Comparison of ENCODE assay signal across 1 cellular context in the genomic region with DNA sequence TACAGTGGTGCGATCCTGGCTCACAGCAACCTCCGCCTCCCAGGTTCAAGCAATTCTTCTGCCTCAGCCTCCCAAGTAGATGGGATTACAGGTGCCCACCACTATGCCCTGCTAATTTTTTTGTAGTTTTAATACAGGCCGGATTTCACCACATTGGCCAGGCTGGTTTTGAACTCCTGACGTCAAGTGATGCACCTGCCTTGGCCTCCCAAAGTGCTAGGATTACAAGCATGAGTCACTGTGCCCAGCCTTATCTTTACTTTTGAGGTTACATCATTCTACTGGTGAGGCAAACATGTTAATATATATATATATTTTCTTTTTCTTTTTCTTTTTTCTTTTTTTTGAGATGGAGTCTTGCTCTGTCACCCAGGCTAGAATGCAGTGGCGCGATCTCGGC.
A peak's percentile ranks its signal among the peaks of the same experiment; 100 is the strongest.
TF ChIP-seq lines count a peak whose summit lies in the region.

No MANE protein-coding gene starts in this region.

TF ChIP-seq in K562, 482 proteins besides CTCF, POLR2A, EP300 and RAD21 (continued from another document):
- TF ChIP-seq, protein P1, sequence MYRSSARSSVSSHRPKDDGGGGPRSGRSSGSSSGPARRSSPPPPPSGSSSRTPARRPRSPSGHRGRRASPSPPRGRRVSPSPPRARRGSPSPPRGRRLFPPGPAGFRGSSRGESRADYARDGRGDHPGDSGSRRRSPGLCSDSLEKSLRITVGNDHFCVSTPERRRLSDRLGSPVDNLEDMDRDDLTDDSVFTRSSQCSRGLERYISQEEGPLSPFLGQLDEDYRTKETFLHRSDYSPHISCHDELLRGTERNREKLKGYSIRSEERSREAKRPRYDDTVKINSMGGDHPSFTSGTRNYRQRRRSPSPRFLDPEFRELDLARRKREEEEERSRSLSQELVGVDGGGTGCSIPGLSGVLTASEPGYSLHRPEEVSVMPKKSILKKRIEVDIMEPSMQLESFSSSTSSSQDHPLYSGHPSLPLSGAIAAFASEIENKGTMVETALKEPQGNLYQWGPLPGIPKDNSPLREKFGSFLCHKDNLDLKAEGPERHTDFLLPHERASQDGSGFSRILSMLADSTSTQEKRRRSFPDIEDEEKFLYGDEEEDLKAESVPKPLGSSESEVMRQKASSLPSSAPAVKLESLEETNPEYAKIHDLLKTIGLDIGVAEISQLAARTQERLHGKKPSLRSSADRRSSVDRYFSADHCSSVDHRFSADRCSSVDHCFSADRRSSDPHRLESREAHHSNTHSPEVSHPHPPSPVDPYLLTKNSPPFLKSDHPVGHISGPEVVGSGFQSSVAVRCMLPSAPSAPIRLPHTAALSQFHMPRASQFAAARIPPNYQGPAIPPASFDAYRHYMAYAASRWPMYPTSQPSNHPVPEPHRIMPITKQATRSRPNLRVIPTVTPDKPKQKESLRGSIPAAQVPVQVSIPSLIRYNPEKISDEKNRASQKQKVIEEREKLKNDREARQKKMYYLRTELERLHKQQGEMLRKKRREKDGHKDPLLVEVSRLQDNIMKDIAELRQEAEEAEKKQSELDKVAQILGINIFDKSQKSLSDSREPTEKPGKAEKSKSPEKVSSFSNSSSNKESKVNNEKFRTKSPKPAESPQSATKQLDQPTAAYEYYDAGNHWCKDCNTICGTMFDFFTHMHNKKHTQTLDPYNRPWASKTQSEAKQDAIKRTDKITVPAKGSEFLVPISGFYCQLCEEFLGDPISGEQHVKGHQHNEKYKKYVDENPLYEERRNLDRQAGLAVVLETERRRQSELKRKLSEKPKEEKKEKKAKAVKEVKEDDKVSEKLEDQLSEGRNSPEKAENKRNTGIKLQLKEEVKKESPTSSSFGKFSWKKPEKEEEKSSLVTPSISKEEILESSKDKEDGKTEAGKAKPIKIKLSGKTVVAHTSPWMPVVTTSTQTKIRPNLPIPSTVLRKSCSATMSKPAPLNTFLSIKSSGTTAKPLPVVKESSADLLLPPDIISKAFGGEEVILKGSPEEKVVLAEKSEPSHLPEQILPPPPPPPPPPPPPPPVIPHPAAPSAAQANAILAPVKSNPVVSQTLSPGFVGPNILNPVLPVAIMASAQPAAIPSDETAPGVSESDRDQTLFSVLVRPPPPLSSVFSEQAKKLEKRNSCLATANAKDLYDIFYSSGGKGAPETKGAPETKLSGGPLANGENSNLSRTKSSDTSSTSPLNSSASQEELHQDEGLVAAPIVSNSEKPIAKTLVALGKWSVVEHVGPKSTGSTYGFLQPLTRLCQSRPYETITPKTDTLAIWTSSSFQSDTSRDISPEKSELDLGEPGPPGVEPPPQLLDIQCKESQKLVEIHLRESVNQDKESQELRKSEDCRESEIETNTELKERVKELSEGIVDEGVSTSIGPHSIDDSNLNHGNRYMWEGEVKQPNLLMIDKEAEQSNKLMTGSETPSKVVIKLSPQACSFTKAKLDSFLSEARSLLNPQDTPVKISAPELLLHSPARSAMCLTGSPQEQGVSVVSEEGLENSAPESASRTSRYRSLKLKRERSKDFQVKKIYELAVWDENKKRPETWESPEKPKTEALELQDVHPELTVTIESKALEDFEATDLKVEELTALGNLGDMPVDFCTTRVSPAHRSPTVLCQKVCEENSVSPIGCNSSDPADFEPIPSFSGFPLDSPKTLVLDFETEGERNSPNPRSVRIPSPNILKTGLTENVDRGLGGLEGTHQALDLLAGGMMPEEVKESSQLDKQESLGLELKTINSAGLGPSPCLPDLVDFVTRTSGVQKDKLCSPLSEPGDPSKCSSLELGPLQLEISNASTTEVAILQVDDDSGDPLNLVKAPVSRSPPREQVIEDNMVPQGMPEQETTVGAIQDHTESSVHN (IDR thresholded peaks at IDR 0.05; ENCODE audit: borderline replicate concordance in 1 of 2, low read depth in 1 of 2): peak in 1 of 2 experiments; percentile 47; a peak in 1 of 4 replicates
- TF ChIP-seq, protein P2, sequence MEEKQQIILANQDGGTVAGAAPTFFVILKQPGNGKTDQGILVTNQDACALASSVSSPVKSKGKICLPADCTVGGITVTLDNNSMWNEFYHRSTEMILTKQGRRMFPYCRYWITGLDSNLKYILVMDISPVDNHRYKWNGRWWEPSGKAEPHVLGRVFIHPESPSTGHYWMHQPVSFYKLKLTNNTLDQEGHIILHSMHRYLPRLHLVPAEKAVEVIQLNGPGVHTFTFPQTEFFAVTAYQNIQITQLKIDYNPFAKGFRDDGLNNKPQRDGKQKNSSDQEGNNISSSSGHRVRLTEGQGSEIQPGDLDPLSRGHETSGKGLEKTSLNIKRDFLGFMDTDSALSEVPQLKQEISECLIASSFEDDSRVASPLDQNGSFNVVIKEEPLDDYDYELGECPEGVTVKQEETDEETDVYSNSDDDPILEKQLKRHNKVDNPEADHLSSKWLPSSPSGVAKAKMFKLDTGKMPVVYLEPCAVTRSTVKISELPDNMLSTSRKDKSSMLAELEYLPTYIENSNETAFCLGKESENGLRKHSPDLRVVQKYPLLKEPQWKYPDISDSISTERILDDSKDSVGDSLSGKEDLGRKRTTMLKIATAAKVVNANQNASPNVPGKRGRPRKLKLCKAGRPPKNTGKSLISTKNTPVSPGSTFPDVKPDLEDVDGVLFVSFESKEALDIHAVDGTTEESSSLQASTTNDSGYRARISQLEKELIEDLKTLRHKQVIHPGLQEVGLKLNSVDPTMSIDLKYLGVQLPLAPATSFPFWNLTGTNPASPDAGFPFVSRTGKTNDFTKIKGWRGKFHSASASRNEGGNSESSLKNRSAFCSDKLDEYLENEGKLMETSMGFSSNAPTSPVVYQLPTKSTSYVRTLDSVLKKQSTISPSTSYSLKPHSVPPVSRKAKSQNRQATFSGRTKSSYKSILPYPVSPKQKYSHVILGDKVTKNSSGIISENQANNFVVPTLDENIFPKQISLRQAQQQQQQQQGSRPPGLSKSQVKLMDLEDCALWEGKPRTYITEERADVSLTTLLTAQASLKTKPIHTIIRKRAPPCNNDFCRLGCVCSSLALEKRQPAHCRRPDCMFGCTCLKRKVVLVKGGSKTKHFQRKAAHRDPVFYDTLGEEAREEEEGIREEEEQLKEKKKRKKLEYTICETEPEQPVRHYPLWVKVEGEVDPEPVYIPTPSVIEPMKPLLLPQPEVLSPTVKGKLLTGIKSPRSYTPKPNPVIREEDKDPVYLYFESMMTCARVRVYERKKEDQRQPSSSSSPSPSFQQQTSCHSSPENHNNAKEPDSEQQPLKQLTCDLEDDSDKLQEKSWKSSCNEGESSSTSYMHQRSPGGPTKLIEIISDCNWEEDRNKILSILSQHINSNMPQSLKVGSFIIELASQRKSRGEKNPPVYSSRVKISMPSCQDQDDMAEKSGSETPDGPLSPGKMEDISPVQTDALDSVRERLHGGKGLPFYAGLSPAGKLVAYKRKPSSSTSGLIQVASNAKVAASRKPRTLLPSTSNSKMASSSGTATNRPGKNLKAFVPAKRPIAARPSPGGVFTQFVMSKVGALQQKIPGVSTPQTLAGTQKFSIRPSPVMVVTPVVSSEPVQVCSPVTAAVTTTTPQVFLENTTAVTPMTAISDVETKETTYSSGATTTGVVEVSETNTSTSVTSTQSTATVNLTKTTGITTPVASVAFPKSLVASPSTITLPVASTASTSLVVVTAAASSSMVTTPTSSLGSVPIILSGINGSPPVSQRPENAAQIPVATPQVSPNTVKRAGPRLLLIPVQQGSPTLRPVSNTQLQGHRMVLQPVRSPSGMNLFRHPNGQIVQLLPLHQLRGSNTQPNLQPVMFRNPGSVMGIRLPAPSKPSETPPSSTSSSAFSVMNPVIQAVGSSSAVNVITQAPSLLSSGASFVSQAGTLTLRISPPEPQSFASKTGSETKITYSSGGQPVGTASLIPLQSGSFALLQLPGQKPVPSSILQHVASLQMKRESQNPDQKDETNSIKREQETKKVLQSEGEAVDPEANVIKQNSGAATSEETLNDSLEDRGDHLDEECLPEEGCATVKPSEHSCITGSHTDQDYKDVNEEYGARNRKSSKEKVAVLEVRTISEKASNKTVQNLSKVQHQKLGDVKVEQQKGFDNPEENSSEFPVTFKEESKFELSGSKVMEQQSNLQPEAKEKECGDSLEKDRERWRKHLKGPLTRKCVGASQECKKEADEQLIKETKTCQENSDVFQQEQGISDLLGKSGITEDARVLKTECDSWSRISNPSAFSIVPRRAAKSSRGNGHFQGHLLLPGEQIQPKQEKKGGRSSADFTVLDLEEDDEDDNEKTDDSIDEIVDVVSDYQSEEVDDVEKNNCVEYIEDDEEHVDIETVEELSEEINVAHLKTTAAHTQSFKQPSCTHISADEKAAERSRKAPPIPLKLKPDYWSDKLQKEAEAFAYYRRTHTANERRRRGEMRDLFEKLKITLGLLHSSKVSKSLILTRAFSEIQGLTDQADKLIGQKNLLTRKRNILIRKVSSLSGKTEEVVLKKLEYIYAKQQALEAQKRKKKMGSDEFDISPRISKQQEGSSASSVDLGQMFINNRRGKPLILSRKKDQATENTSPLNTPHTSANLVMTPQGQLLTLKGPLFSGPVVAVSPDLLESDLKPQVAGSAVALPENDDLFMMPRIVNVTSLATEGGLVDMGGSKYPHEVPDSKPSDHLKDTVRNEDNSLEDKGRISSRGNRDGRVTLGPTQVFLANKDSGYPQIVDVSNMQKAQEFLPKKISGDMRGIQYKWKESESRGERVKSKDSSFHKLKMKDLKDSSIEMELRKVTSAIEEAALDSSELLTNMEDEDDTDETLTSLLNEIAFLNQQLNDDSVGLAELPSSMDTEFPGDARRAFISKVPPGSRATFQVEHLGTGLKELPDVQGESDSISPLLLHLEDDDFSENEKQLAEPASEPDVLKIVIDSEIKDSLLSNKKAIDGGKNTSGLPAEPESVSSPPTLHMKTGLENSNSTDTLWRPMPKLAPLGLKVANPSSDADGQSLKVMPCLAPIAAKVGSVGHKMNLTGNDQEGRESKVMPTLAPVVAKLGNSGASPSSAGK (IDR thresholded peaks at IDR 0.05): 0 out of 2 replicates have a peak, but pooled peaks have one; percentile 15
- TF ChIP-seq SMARCE1 (IDR thresholded peaks at IDR 0.05) (peak; percentile 73; the same call in 1 of the 2 replicates), BHLHE40 (IDR thresholded peaks at IDR 0.05; ENCODE audit: low read length) (peak; percentile 25; the same call in 1 of the 2 replicates), ATF7 (IDR thresholded peaks at IDR 0.05) (peak; percentile 57; the same call in 1 of the 2 replicates)
